Comparison of ENCODE assay signal across 26 cellular contexts in genomic region chr6:137471497-137471896, GRCh38. TPM values are rescaled to one million over a fixed set of nuclear protein-coding genes. Genes with fewer than 3 reads are reported as not detected.
"Had no signal": no experiment of that assay in that cellular context is flagged by ENCODE, and none has a peak within 500 bp of the region (broad histone marks: within the 10 kb centered on the region; RNA-seq: fewer than 3 reads in every experiment).

No MANE protein-coding gene starts in this region.

- H3K9me3 ChIP-seq: adrenal gland, esophagus squamous epithelium, neutrophil, tibial artery, uterus had no signal

- H3K4me3 ChIP-seq: adrenal gland, esophagus squamous epithelium, hepatocyte, tibial artery, uterus had no signal

- H3K27ac Mint-ChIP-seq: activated naive CD4-positive, alpha-beta T cell treated with anti-CD3 and anti-CD28 coated beads, Interleukin-2, amount 50 U/mL, for 72 hours; dendritic cell treated with granulocyte-macrophage colony-stimulating factor and Interleukin-4, amounts not matched to agents 40 ng/mL and 50 ng/mL, for 4 days; natural killer cell had no signal

- H3K9ac ChIP-seq: parathyroid adenoma had no signal

- H3K36me3 Mint-ChIP-seq: activated naive CD4-positive, alpha-beta T cell treated with anti-CD3 and anti-CD28 coated beads, Interleukin-2, amount 50 U/mL, for 72 hours; natural killer cell had no signal

- H3K4me1 Mint-ChIP-seq: natural killer cell had no signal

- FAIRE-seq: astrocyte, bronchial epithelial cell had no signal

- H3K36me3 ChIP-seq: adrenal gland, esophagus squamous epithelium, neutrophil, tibial artery, uterus had no signal

- H3K9me3 Mint-ChIP-seq: activated naive CD4-positive, alpha-beta T cell treated with anti-CD3 and anti-CD28 coated beads, Interleukin-2, amount 50 U/mL, for 72 hours; dendritic cell treated with granulocyte-macrophage colony-stimulating factor and Interleukin-4, amounts not matched to agents 40 ng/mL and 50 ng/mL, for 4 days; natural killer cell had no signal

- H3K79me2 ChIP-seq: hepatocyte, parathyroid adenoma had no signal

- H2AFZ ChIP-seq: hepatocyte, parathyroid adenoma had no signal

- H3K4me1 ChIP-seq: adrenal gland, esophagus squamous epithelium, parathyroid adenoma, tibial artery, uterus had no signal

- DNase-seq: activated CD4-positive, alpha-beta T cell treated with anti-CD3 and anti-CD28 coated beads, Interleukin-2, amount 50 U/mL, for 48 hours; activated CD4-positive, CD25-positive, alpha-beta regulatory T cell treated with anti-CD3 and anti-CD28 coated beads, Interleukin-2, amount 50 U/mL, for 72 hours; activated gamma-delta T cell treated with Interleukin-2 at 50 U/mL for 16 hours; adrenal gland; effector memory CD4-positive, alpha-beta T cell; esophagus squamous epithelium; mesendoderm; natural killer cell; stimulated activated CD4-positive, alpha-beta T cell treated with anti-CD3 and anti-CD28 coated beads, Interleukin-12 subunit alpha, Interleukin-12 subunit beta, amount 100 ng/mL, for 4 hours; stimulated activated CD4-positive, alpha-beta T cell treated with anti-CD3 and anti-CD28 coated beads, Interleukin-2, amount 100 ng/mL, for 24 hours; stimulated activated naive CD8-positive, alpha-beta T cell treated with anti-CD3 and anti-CD28 coated beads, Interleukin-15, Interleukin-2, amounts not matched to agents 100 U/mL and 50 U/mL, for 24 hours; T-helper 2 cell; tibial artery; uterus had no signal

- H3K4me3 Mint-ChIP-seq: dendritic cell treated with granulocyte-macrophage colony-stimulating factor and Interleukin-4, amounts not matched to agents 40 ng/mL and 50 ng/mL, for 4 days; natural killer cell had no signal

- H3K27ac ChIP-seq: adrenal gland, esophagus squamous epithelium, hepatocyte, neutrophil, parathyroid adenoma, tibial artery, uterus, VCaP had no signal

- H3K4me2 ChIP-seq: hepatocyte had no signal

RNA-seq across cellular contexts. Expression of gene OLIG3, which starts 22.7 kb away (rescaled TPM):
- total RNA-seq: adrenal gland, bronchial epithelial cell, chondrocyte, esophagus squamous epithelium, glomerular endothelial cell, hepatocyte, liver, natural killer cell, renal cortical epithelial cell, uterus had no signal
- polyA plus RNA-seq: adrenal gland, hepatocyte, liver had no signal
